Comparison of ENCODE assay signal across 16 cellular contexts in genomic region chr6:16659471-16660156, GRCh38.
DNase-seq lines count a peak whose midpoint lies in the region; ATAC-seq, FAIRE-seq and TF ChIP-seq lines count a peak whose summit lies in the region.
"Had no signal": no experiment of that assay in that cellular context is flagged by ENCODE, and none has a peak within 500 bp of the region (broad histone marks: within the 10 kb centered on the region; RNA-seq: fewer than 3 reads in every experiment).

No MANE protein-coding gene starts in this region.

- H3K27me3 ChIP-seq in astrocyte (ENCODE audit: insufficient read depth, low read length) (no peaks in the 10 kb centered on the region), small intestine (ENCODE audit: control insufficient read depth in 2 of 2, insufficient read depth in 2 of 2, low read length in 2 of 2) (no peaks in the 10 kb centered on the region), GM23338 (ENCODE audit: insufficient read depth) (no peaks in the 10 kb centered on the region)
- H3K27me3 ChIP-seq: upper lobe of right lung had no signal

- H3K4me2 ChIP-seq in astrocyte (ENCODE audit: low read length), result no peak overlapping the region
- no peak overlapping the region for H3K4me2 ChIP-seq in GM23338
- H3K4me2 ChIP-seq: A549 had no signal

- H3K79me2 ChIP-seq in astrocyte (ENCODE audit: insufficient read depth, low read length) (peaks cover 10% of the 10 kb centered on the region), GM23338 (replicated peaks; ENCODE audit: insufficient read depth) (no peaks in the 10 kb centered on the region)

- H3K9me3 Mint-ChIP-seq in activated CD4-positive, alpha-beta T cell treated with anti-CD3 and anti-CD28 coated beads, Interleukin-2, amount 10 ng/mL, durations not matched to agents 7 days and 5 days, result peaks cover 9% of the 10 kb centered on the region
- H3K9me3 Mint-ChIP-seq in IgD-negative memory B cell (peaks cover 0 to 4% (median 0%) of the 10 kb centered on the region in 3 donors), astrocyte (ENCODE audit: unreplicated experiment) (peaks cover 4% of the 10 kb centered on the region), GM23338 (peaks cover 12% of the 10 kb centered on the region)

- POLR2A ChIA-PET in activated CD4-positive, alpha-beta T cell treated with anti-CD3 and anti-CD28 coated beads, Interleukin-2, amount 10 ng/mL, durations not matched to agents 7 days and 5 days (lab: Charles Lee), result no interaction called here

- FAIRE-seq in astrocyte (lab: Jason Lieb, UNC) (no peak), small intestine (lab: Jason Lieb, UNC) (no peak)
- FAIRE-seq: A549 had no signal

- no peaks in the 10 kb centered on the region for H3F3A ChIP-seq in GM23338 (replicated peaks; ENCODE audit: low read depth)

- H3K36me3 ChIP-seq in astrocyte (ENCODE audit: insufficient read depth, low read length) (peaks cover 12% of the 10 kb centered on the region), small intestine (ENCODE audit: control insufficient read depth in 2 of 2, insufficient read depth in 2 of 2, low read length in 2 of 2) (peaks cover 0 to 3% of the 10 kb centered on the region in 2 donors), GM23338 (ENCODE audit: insufficient read depth) (no peaks in the 10 kb centered on the region)
- H3K36me3 ChIP-seq: WERI-Rb-1 had no signal

- H3K4me3 ChIP-seq in astrocyte (ENCODE audit: insufficient read depth, low read depth, low read length) (no peak overlapping the region), small intestine (ENCODE audit: low read depth in 1 of 2, low read length in 2 of 2) (no peak overlapping the region), GM23338 (no peak overlapping the region)
- H3K4me3 ChIP-seq: A549, upper lobe of right lung had no signal

- DNase-seq in activated CD4-positive, alpha-beta T cell treated with anti-CD3 and anti-CD28 coated beads, Interleukin-2, amount 10 ng/mL, durations not matched to agents 7 days and 5 days, result no peak
- no peak for DNase-seq in activated CD4-positive, alpha-beta T cell treated with anti-CD3 and anti-CD28 coated beads for 48 hours
- DNase-seq in astrocyte (ENCODE audit: low read depth), result peak; percentile 53
- peak; percentile 48 for DNase-seq in renal cortical epithelial cell (ENCODE audit: low read depth)
- DNase-seq in SIG-M5 (lab: John Stamatoyannopoulos, UW), result no peak
- DNase-seq in small intestine, result no peak
- no peak for DNase-seq in GM23338 (ENCODE audit: low spot score)
- DNase-seq: activated naive CD4-positive, alpha-beta T cell treated with Interleukin-2 at 50 U/mL for 16 hours; DMS 273 treated with DMSO at 0.1 percent for 48 hours; NCI-H1092 treated with DMSO at 0.1 percent for 48 hours; NCI-H510A treated with DMSO at 0.1 percent for 48 hours; SHP77; upper lobe of right lung; WERI-Rb-1 had no signal

- H3K4me3 Mint-ChIP-seq in activated CD4-positive, alpha-beta T cell treated with anti-CD3 and anti-CD28 coated beads, Interleukin-2, amount 10 ng/mL, durations not matched to agents 7 days and 5 days, result peak overlapping the region; percentile 42
- H3K4me3 Mint-ChIP-seq in IgD-negative memory B cell (peak overlapping the region in 3 of 4 donors; percentile 5 to 76 (median 75)), astrocyte (ENCODE audit: unreplicated experiment) (no peak overlapping the region), GM23338 (no peak overlapping the region)

- H3K27me3 Mint-ChIP-seq in activated CD4-positive, alpha-beta T cell treated with anti-CD3 and anti-CD28 coated beads, Interleukin-2, amount 10 ng/mL, durations not matched to agents 7 days and 5 days, result no peaks in the 10 kb centered on the region
- H3K27me3 Mint-ChIP-seq in IgD-negative memory B cell (no peaks in the 10 kb centered on the region), astrocyte (ENCODE audit: low read depth, unreplicated experiment) (no peaks in the 10 kb centered on the region), GM23338 (ENCODE audit: insufficient read depth, low read depth, poor library complexity) (no peaks in the 10 kb centered on the region)

- peaks cover 39% of the 10 kb centered on the region for H3K36me3 Mint-ChIP-seq in activated CD4-positive, alpha-beta T cell treated with anti-CD3 and anti-CD28 coated beads, Interleukin-2, amount 10 ng/mL, durations not matched to agents 7 days and 5 days (ENCODE audit: low read depth)
- peaks cover 7% of the 10 kb centered on the region for H3K36me3 Mint-ChIP-seq in IgD-negative memory B cell
- H3K36me3 Mint-ChIP-seq in astrocyte (ENCODE audit: low read depth, unreplicated experiment), result peaks cover 13% of the 10 kb centered on the region
- peaks cover 7% of the 10 kb centered on the region; the same call in 1 of the 3 replicates for H3K36me3 Mint-ChIP-seq in GM23338 (ENCODE audit: low read depth)

- H3K9me3 ChIP-seq in astrocyte (ENCODE audit: insufficient read depth, low read depth, low read length) (peaks cover 5% of the 10 kb centered on the region), small intestine (ENCODE audit: control insufficient read depth, low read depth) (no peaks in the 10 kb centered on the region)
- H3K9me3 ChIP-seq: upper lobe of right lung had no signal

- CTCF ChIA-PET in activated CD4-positive, alpha-beta T cell treated with anti-CD3 and anti-CD28 coated beads, Interleukin-2, amount 10 ng/mL, durations not matched to agents 7 days and 5 days (lab: Charles Lee), result interaction anchor here (2.1 kb wide), 1 partner anchor 103 kb away, joined by 8 read pairs; no protein-coding TSS in a partner anchor

- peaks cover 47% of the 10 kb centered on the region for H3K4me1 Mint-ChIP-seq in activated CD4-positive, alpha-beta T cell treated with anti-CD3 and anti-CD28 coated beads, Interleukin-2, amount 10 ng/mL, durations not matched to agents 7 days and 5 days
- H3K4me1 Mint-ChIP-seq in IgD-negative memory B cell (peaks cover 26 to 31% (median 28%) of the 10 kb centered on the region in 3 donors), astrocyte (ENCODE audit: low read depth, unreplicated experiment) (peaks cover 22% of the 10 kb centered on the region), GM23338 (peaks cover 13% of the 10 kb centered on the region; the same call in 2 of the 3 replicates)

- no peak overlapping the region for H3K27ac ChIP-seq in astrocyte (ENCODE audit: low read depth, low read length)
- no peak overlapping the region for H3K27ac ChIP-seq in small intestine (ENCODE audit: low read depth in 1 of 2, low read length in 1 of 2)
- no peak overlapping the region for H3K27ac ChIP-seq in GM23338 (ENCODE audit: low read depth)
- H3K27ac ChIP-seq: A549, upper lobe of right lung, WERI-Rb-1 had no signal

- H4K20me1 ChIP-seq in astrocyte (ENCODE audit: insufficient read depth, low read length), result peaks cover 19% of the 10 kb centered on the region
- H4K20me1 ChIP-seq in GM23338 (replicated peaks; ENCODE audit: insufficient read depth), result no peaks in the 10 kb centered on the region

- no peak overlapping the region for H3K9ac ChIP-seq in astrocyte (ENCODE audit: low read length)

- H3K4me1 ChIP-seq in astrocyte (ENCODE audit: insufficient read depth, low read length) (peaks cover 5% of the 10 kb centered on the region), small intestine (ENCODE audit: control insufficient read depth in 2 of 2, insufficient read depth in 1 of 2, low read depth in 1 of 2, low read length in 1 of 2) (no peaks in the 10 kb centered on the region), GM23338 (ENCODE audit: insufficient read depth) (peaks cover 6% of the 10 kb centered on the region; the same call in 1 of the 2 replicates)
- H3K4me1 ChIP-seq: A549 had no signal

- 66 to 76% (median 68%) methylated on average over 6 of the region's 6 CpGs for WGBS in small intestine, 3 donors

- TF ChIP-seq CTCF in astrocyte (IDR thresholded peaks at IDR 0.05; ENCODE audit: insufficient read depth, low read depth, low read length), result no peak
- TF ChIP-seq CTCF in GM23338 (conservative IDR thresholded peaks at IDR 0.05; ENCODE audit: low read depth in 2 of 2), result no peak

- H3K27ac Mint-ChIP-seq in activated CD4-positive, alpha-beta T cell treated with anti-CD3 and anti-CD28 coated beads, Interleukin-2, amount 10 ng/mL, durations not matched to agents 7 days and 5 days, result peak overlapping the region; percentile 81
- peak overlapping the region; percentile 47 to 86 (median 64) for H3K27ac Mint-ChIP-seq in IgD-negative memory B cell
- H3K27ac Mint-ChIP-seq in astrocyte (ENCODE audit: unreplicated experiment), result no peak overlapping the region
- no peak overlapping the region for H3K27ac Mint-ChIP-seq in GM23338

- H3K9me2 ChIP-seq in GM23338 (ENCODE audit: insufficient read depth), result no peaks in the 10 kb centered on the region

- no peak for ATAC-seq in GM23338
- ATAC-seq: A549, upper lobe of right lung had no signal

- no peak overlapping the region for H2AFZ ChIP-seq in astrocyte (ENCODE audit: low read depth, low read length)
- no peak overlapping the region for H2AFZ ChIP-seq in GM23338

TF ChIP-seq in GM23338, 12 proteins besides CTCF, POLR2A, EP300 and RAD21:
- TF ChIP-seq ZNF331 (CRISPR knock-in tag; IDR thresholded peaks at IDR 0.05; ENCODE audit: low read depth), result no peak

Comparison
In these comparisons a context has a peak if more than half of its experiments do, and no peak if none do; other contexts are left out.
1. DNase-seq: peak in astrocyte (single experiment) and renal cortical epithelial cell (single experiment); none in activated CD4-positive, alpha-beta T cell treated with anti-CD3 and anti-CD28 coated beads, Interleukin-2, amount 10 ng/mL, durations not matched to agents 7 days and 5 days (single experiment), activated CD4-positive, alpha-beta T cell treated with anti-CD3 and anti-CD28 coated beads for 48 hours (single experiment), SIG-M5 (single experiment), small intestine (single experiment) and GM23338 (single experiment).
2. H3K27ac Mint-ChIP-seq: peak in activated CD4-positive, alpha-beta T cell treated with anti-CD3 and anti-CD28 coated beads, Interleukin-2, amount 10 ng/mL, durations not matched to agents 7 days and 5 days (single experiment) and IgD-negative memory B cell (3 of 3); none in astrocyte (single experiment) and GM23338 (single experiment).
3. H3K4me3 Mint-ChIP-seq: peak in activated CD4-positive, alpha-beta T cell treated with anti-CD3 and anti-CD28 coated beads, Interleukin-2, amount 10 ng/mL, durations not matched to agents 7 days and 5 days (single experiment) and IgD-negative memory B cell (3 of 4); none in astrocyte (single experiment) and GM23338 (single experiment).